In genomic region chr4:158827475-158828085, GRCh38 we compare ENCODE assay signal across 12 cellular contexts. TPM values are rescaled to one million over a fixed set of nuclear protein-coding genes. Genes with fewer than 3 reads are reported as not detected.
DNase-seq lines count a peak whose midpoint lies in the region; ATAC-seq and TF ChIP-seq lines count a peak whose summit lies in the region.
"Had no signal": no experiment of that assay in that cellular context is flagged by ENCODE, and none has a peak within 500 bp of the region (broad histone marks: within the 10 kb centered on the region; RNA-seq: fewer than 3 reads in every experiment).

No MANE protein-coding gene starts in this region.

- DNase-seq in SK-N-SH (peak; percentile 33), hepatocyte (ENCODE audit: low spot score) (no peak), DMS153 treated with DMSO at 0.1 percent for 48 hours (lab: John Stamatoyannopoulos, UW; ENCODE audit: unreplicated experiment) (no peak), SHP77 (lab: John Stamatoyannopoulos, UW) (no peak), NCI-H1417 (lab: John Stamatoyannopoulos, UW) (no peak)
- DNase-seq in activated CD4-positive, alpha-beta memory T cell treated with anti-CD3 and anti-CD28 coated beads for 36 hours = no peak
- no peak for DNase-seq in stimulated activated effector memory CD8-positive, alpha-beta T cell treated with anti-CD3 and anti-CD28 coated beads, Interleukin-12 subunit alpha, Interleukin-12 subunit beta, amount 100 ng/mL, for 72 hours (ENCODE audit: low spot score in 2 of 2)
- DNase-seq: activated naive CD8-positive, alpha-beta T cell treated with anti-CD3 and anti-CD28 coated beads, Interleukin-2, amount 50 U/mL, for 24 hours; effector CD4-positive, alpha-beta T cell; H9; NCI-H2081 treated with DMSO at 0.1 percent for 48 hours had no signal

- H3K36me3 ChIP-seq in SK-N-SH (replicated peaks in 1 of 2; ENCODE audit: control insufficient read depth in 1 of 2, insufficient read depth in 2 of 2, low read length in 1 of 2) = peaks cover 8 to 19% of the 10 kb centered on the region in 2 experiments
- no peaks in the 10 kb centered on the region for H3K36me3 ChIP-seq in hepatocyte (replicated peaks; ENCODE audit: insufficient read depth, low read depth)

- no peaks in the 10 kb centered on the region for H3F3A ChIP-seq in SK-N-SH (replicated peaks; ENCODE audit: insufficient read depth)

- H3K36me3 Mint-ChIP-seq in activated CD4-positive, alpha-beta memory T cell treated with anti-CD3 and anti-CD28 coated beads for 36 hours = peaks cover 18% of the 10 kb centered on the region
- peaks cover 33% of the 10 kb centered on the region for H3K36me3 Mint-ChIP-seq in stimulated activated effector memory CD8-positive, alpha-beta T cell treated with anti-CD3 and anti-CD28 coated beads, Interleukin-12 subunit alpha, Interleukin-12 subunit beta, amount 100 ng/mL, for 72 hours

- no peak overlapping the region for H3K4me3 Mint-ChIP-seq in activated CD4-positive, alpha-beta memory T cell treated with anti-CD3 and anti-CD28 coated beads for 36 hours
- no peak overlapping the region for H3K4me3 Mint-ChIP-seq in stimulated activated effector memory CD8-positive, alpha-beta T cell treated with anti-CD3 and anti-CD28 coated beads, Interleukin-12 subunit alpha, Interleukin-12 subunit beta, amount 100 ng/mL, for 72 hours
- H3K4me3 Mint-ChIP-seq: activated naive CD8-positive, alpha-beta T cell treated with anti-CD3 and anti-CD28 coated beads, Interleukin-2, amount 50 U/mL, for 24 hours; H9 had no signal

- H3K27me3 ChIP-seq in SK-N-SH (ENCODE audit: insufficient read depth) = no peaks in the 10 kb centered on the region
- no peaks in the 10 kb centered on the region for H3K27me3 ChIP-seq in hepatocyte

- TF ChIP-seq RAD21 in SK-N-SH (IDR thresholded peaks at IDR 0.05; ENCODE audit: low read length) = no peak

- H3K9me3 ChIP-seq in SK-N-SH (no peaks in the 10 kb centered on the region), hepatocyte (ENCODE audit: low read depth) (no peaks in the 10 kb centered on the region)

- H3K79me2 ChIP-seq in SK-N-SH (ENCODE audit: insufficient read depth) = peaks cover 17% of the 10 kb centered on the region; the same call in 1 of the 2 replicates
- H3K79me2 ChIP-seq in hepatocyte = peaks cover 21% of the 10 kb centered on the region

- no peaks in the 10 kb centered on the region for H4K20me1 ChIP-seq in SK-N-SH (ENCODE audit: insufficient read depth)
- H4K20me1 ChIP-seq in hepatocyte (ENCODE audit: insufficient read depth, poor library complexity, severe bottlenecking) = no peaks in the 10 kb centered on the region

- peaks cover 33 to 34% of the 10 kb centered on the region in 2 experiments; a peak in 3 of 4 replicates for H3K4me1 ChIP-seq in SK-N-SH (ENCODE audit: control insufficient read depth in 1 of 2, insufficient read depth in 2 of 2, low read depth in 1 of 2, low read length in 1 of 2)
- H3K4me1 ChIP-seq in hepatocyte (ENCODE audit: insufficient read depth) = peaks cover 39% of the 10 kb centered on the region

- H3K4me3 ChIP-seq in SK-N-SH (ENCODE audit: low read depth in 2 of 2, low read length in 1 of 2) (no peak overlapping the region), hepatocyte (no peak overlapping the region)

- no peak for ATAC-seq in SK-N-SH treated with all-trans-retinoic acid at 6 μM for 48 hours
- no peak for ATAC-seq in stimulated activated effector memory CD8-positive, alpha-beta T cell treated with anti-CD3 and anti-CD28 coated beads, Interleukin-12 subunit alpha, Interleukin-12 subunit beta, amount 100 ng/mL, for 72 hours
- ATAC-seq: activated naive CD8-positive, alpha-beta T cell treated with anti-CD3 and anti-CD28 coated beads, Interleukin-2, amount 50 U/mL, for 24 hours had no signal

- TF ChIP-seq CTCF in SK-N-SH (IDR thresholded peaks at IDR 0.05) (no peak), hepatocyte (IDR thresholded peaks at IDR 0.05; ENCODE audit: poor library complexity) (no peak)

- POLR2A ChIA-PET in SK-N-SH (lab: Yijun Ruan, JAX) = interaction anchor here (0.7 kb wide), 1 partner anchor 9 kb away, joined by 3 read pairs; no protein-coding TSS in a partner anchor
- POLR2A ChIA-PET in activated CD4-positive, alpha-beta memory T cell treated with anti-CD3 and anti-CD28 coated beads for 36 hours (lab: Charles Lee) = interaction anchor here (1.4 to 2.5 kb wide), 2 partner anchors 17 to 58 kb away, joined by 7 to 11 read pairs; partner anchors contain the start of gene FNIP2

- H3K4me2 ChIP-seq in SK-N-SH = no peak overlapping the region
- peak overlapping the region; percentile 47 for H3K4me2 ChIP-seq in hepatocyte

- H3K27ac Mint-ChIP-seq in activated CD4-positive, alpha-beta memory T cell treated with anti-CD3 and anti-CD28 coated beads for 36 hours = peak overlapping the region; percentile 7
- peak overlapping the region; percentile 85 for H3K27ac Mint-ChIP-seq in stimulated activated effector memory CD8-positive, alpha-beta T cell treated with anti-CD3 and anti-CD28 coated beads, Interleukin-12 subunit alpha, Interleukin-12 subunit beta, amount 100 ng/mL, for 72 hours
- H3K27ac Mint-ChIP-seq: H9 had no signal

- no peak overlapping the region for H3K27ac ChIP-seq in SK-N-SH (ENCODE audit: low read depth in 2 of 2, low read length in 1 of 2)
- H3K27ac ChIP-seq in hepatocyte = peak overlapping the region; percentile 91

- no peak overlapping the region for H3K9ac ChIP-seq in SK-N-SH

- 90% methylated on average over 5 of the region's 5 CpGs for WGBS in SK-N-SH (ENCODE audit: low lambda C conversion rate)
- WGBS in hepatocyte (ENCODE audit: low lambda C conversion rate, missing lambda C conversion rate) = 54% methylated on average over 5 of the region's 5 CpGs

- peaks cover 54% of the 10 kb centered on the region for H3K4me1 Mint-ChIP-seq in activated CD4-positive, alpha-beta memory T cell treated with anti-CD3 and anti-CD28 coated beads for 36 hours (ENCODE audit: low read depth)
- peaks cover 32% of the 10 kb centered on the region for H3K4me1 Mint-ChIP-seq in stimulated activated effector memory CD8-positive, alpha-beta T cell treated with anti-CD3 and anti-CD28 coated beads, Interleukin-12 subunit alpha, Interleukin-12 subunit beta, amount 100 ng/mL, for 72 hours

- intact Hi-C loops in activated CD4-positive, alpha-beta memory T cell treated with anti-CD3 and anti-CD28 coated beads for 36 hours (cut with micrococcal nuclease) = loop anchor here (2.0 to 10.0 kb wide), 3 partner anchors 49 to 277 kb away; partner anchors contain the start of genes ETFDH and RAPGEF2

- H3K9me2 ChIP-seq in SK-N-SH (no peaks in the 10 kb centered on the region), hepatocyte (replicated peaks; ENCODE audit: insufficient read depth) (no peaks in the 10 kb centered on the region)

- H3K9me3 Mint-ChIP-seq in activated CD4-positive, alpha-beta memory T cell treated with anti-CD3 and anti-CD28 coated beads for 36 hours = no peaks in the 10 kb centered on the region
- H3K9me3 Mint-ChIP-seq in stimulated activated effector memory CD8-positive, alpha-beta T cell treated with anti-CD3 and anti-CD28 coated beads, Interleukin-12 subunit alpha, Interleukin-12 subunit beta, amount 100 ng/mL, for 72 hours = no peaks in the 10 kb centered on the region
- H3K9me3 Mint-ChIP-seq: activated naive CD8-positive, alpha-beta T cell treated with anti-CD3 and anti-CD28 coated beads, Interleukin-2, amount 50 U/mL, for 24 hours; H9 had no signal

- no peak overlapping the region for H2AFZ ChIP-seq in SK-N-SH (ENCODE audit: low read depth)
- no peak overlapping the region for H2AFZ ChIP-seq in hepatocyte

- no peaks in the 10 kb centered on the region for H3K27me3 Mint-ChIP-seq in activated CD4-positive, alpha-beta memory T cell treated with anti-CD3 and anti-CD28 coated beads for 36 hours

- CTCF ChIA-PET in SK-N-SH (lab: Yijun Ruan, JAX) = interaction anchor here (0.6 to 1.7 kb wide), 5 partner anchors 14 to 278 kb away, joined by 3 to 5 read pairs (median 3); no protein-coding TSS in a partner anchor
- CTCF ChIA-PET in activated CD4-positive, alpha-beta memory T cell treated with anti-CD3 and anti-CD28 coated beads for 36 hours (lab: Charles Lee) = interaction anchor here (0.7 to 1.5 kb wide), 3 partner anchors 13 to 568 kb away, joined by 3 to 5 read pairs (median 4); no protein-coding TSS in a partner anchor

- TF ChIP-seq EP300 in SK-N-SH (IDR thresholded peaks at IDR 0.05; ENCODE audit: borderline replicate concordance in 1 of 2, low read depth in 1 of 2, low read length in 1 of 2) = 0 out of 4 replicates have a peak, but pooled peaks of 1 of the 2 experiments have one; percentile 37

TF ChIP-seq in SK-N-SH, 30 proteins besides CTCF, POLR2A, EP300 and RAD21:
- TF ChIP-seq GATA2 (CRISPR knock-in tag; IDR thresholded peaks at IDR 0.05) = peak; percentile 61; the same call in 1 of the 2 replicates
- TF ChIP-seq RFX5 (IDR thresholded peaks at IDR 0.05; ENCODE audit: low read length) = no peak
- TF ChIP-seq MXI1 (IDR thresholded peaks at IDR 0.05; ENCODE audit: low read depth, low read length) = 0 out of 2 replicates have a peak, but pooled peaks have one; percentile 38

TF ChIP-seq in SK-N-SH treated with all-trans-retinoic acid at 6 μM for 48 hours, 23 proteins besides CTCF, POLR2A, EP300 and RAD21:
- no peak for TF ChIP-seq CREB5 (CRISPR knock-in tag; IDR thresholded peaks at IDR 0.05; ENCODE audit: low read depth)
- TF ChIP-seq ARNTL (CRISPR knock-in tag; IDR thresholded peaks at IDR 0.05; ENCODE audit: borderline replicate concordance, low read depth) = no peak
- TF ChIP-seq BACH2 (CRISPR knock-in tag; IDR thresholded peaks at IDR 0.05; ENCODE audit: borderline replicate concordance) = no peak
- no peak for TF ChIP-seq ZNF8 (CRISPR knock-in tag; IDR thresholded peaks at IDR 0.05)
- TF ChIP-seq ZFP30 (CRISPR knock-in tag; IDR thresholded peaks at IDR 0.05) = no peak
- TF ChIP-seq ISL1 (CRISPR knock-in tag; IDR thresholded peaks at IDR 0.05) = no peak
- no peak for TF ChIP-seq RARB (CRISPR knock-in tag; IDR thresholded peaks at IDR 0.05)

RNA-seq across cellular contexts. Expression of gene FNIP2, which starts 58.8 kb away (rescaled TPM):
- polyA plus RNA-seq in SK-N-SH (2012; rRNA removed) (0.97 and 1.6 TPM in 2 replicates), hepatocyte (20.8 and 23.4 TPM in 2 replicates)
- polyA plus RNA-seq in SK-N-SH (2012; cell fraction: cytosol; rRNA removed) = 1.2 and 1.8 TPM in 2 replicates
- polyA plus RNA-seq in SK-N-SH (2012; cell fraction: nucleus; rRNA removed) = 1.5 and 2.4 TPM in 2 replicates
- total RNA-seq in activated CD4-positive, alpha-beta memory T cell treated with anti-CD3 and anti-CD28 coated beads for 36 hours = 10 to 100 TPM; 17.7 to 19.4 TPM
- 53.2 and 61.0 TPM in 2 replicates for total RNA-seq in hepatocyte
